Comparison of ENCODE assay signal across 8 cellular contexts in genomic region chr6:158026054-158026900, GRCh38. TPM values are rescaled to one million over a fixed set of nuclear protein-coding genes. Genes with fewer than 3 reads are reported as not detected.
A peak's percentile ranks its signal among the peaks of the same experiment; 100 is the strongest.
DNase-seq lines count a peak whose midpoint lies in the region; ATAC-seq and TF ChIP-seq lines count a peak whose summit lies in the region.

No MANE protein-coding gene starts in this region.

- H3K9ac ChIP-seq in HUES6 (ENCODE audit: low read length), result peak overlapping the region; percentile 45

- H3K27ac ChIP-seq in HUES6 (ENCODE audit: low read depth, low read length) (no peak overlapping the region), RWPE2 (ENCODE audit: poor library complexity, severe bottlenecking) (peak overlapping the region; percentile 50)

- no peak overlapping the region; the same call in 1 of the 2 replicates for H3K4me3 ChIP-seq in HUES6 (ENCODE audit: low read depth, low read length)
- no peak overlapping the region for H3K4me3 ChIP-seq in RWPE2 (ENCODE audit: severe bottlenecking)

- H3K36me3 Mint-ChIP-seq in progenitor cell of endocrine pancreas (ENCODE audit: insufficient read depth), result peaks cover 4% of the 10 kb centered on the region

- no peaks in the 10 kb centered on the region for H3K27me3 Mint-ChIP-seq in progenitor cell of endocrine pancreas

- peaks cover 13% of the 10 kb centered on the region for H3K4me1 Mint-ChIP-seq in progenitor cell of endocrine pancreas (ENCODE audit: low read depth)

- H3K4me1 ChIP-seq in HUES6 (ENCODE audit: control insufficient read depth, insufficient read depth, low read length) (peaks cover 20% of the 10 kb centered on the region; the same call in 1 of the 2 replicates), RWPE2 (ENCODE audit: insufficient read depth, poor library complexity, severe bottlenecking) (peaks cover 21% of the 10 kb centered on the region)

- H3K4me3 Mint-ChIP-seq in progenitor cell of endocrine pancreas (ENCODE audit: low read depth), result no peak overlapping the region

- H3K27me3 ChIP-seq in HUES6 (ENCODE audit: control insufficient read depth, insufficient read depth, low read length) (no peaks in the 10 kb centered on the region), RWPE2 (ENCODE audit: insufficient read depth, poor library complexity, severe bottlenecking) (no peaks in the 10 kb centered on the region)

- peak; percentile 90 for DNase-seq in DMS153 treated with DMSO at 0.1 percent for 48 hours (lab: John Stamatoyannopoulos, UW; ENCODE audit: unreplicated experiment)
- DNase-seq in RWPE2 (ENCODE audit: low spot score), result no peak
- DNase-seq in activated gamma-delta T cell (lab: John Stamatoyannopoulos, UW), result peak; percentile 56
- DNase-seq in foreskin melanocyte, result peak; percentile 42
- DNase-seq in progenitor cell of endocrine pancreas (ENCODE audit: low spot score, unreplicated experiment), result no peak
- peak; percentile 84 for DNase-seq in ureter (ENCODE audit: low spot score)

- TF ChIP-seq CTCF in RWPE2 (IDR thresholded peaks at IDR 0.05; ENCODE audit: poor library complexity, severe bottlenecking), result no peak
- no peak for TF ChIP-seq CTCF in progenitor cell of endocrine pancreas (IDR thresholded peaks at IDR 0.05; ENCODE audit: unreplicated experiment)

- no peaks in the 10 kb centered on the region for H3K36me3 ChIP-seq in HUES6 (ENCODE audit: control insufficient read depth, insufficient read depth, low read length)
- H3K36me3 ChIP-seq in RWPE2 (ENCODE audit: low read depth), result peaks cover 6% of the 10 kb centered on the region; the same call in 1 of the 2 replicates

- H3K27ac Mint-ChIP-seq in progenitor cell of endocrine pancreas, result peak overlapping the region; percentile 76

- ATAC-seq in GM21515 (IDR thresholded peaks at IDR 0.05; ENCODE audit: unreplicated experiment) (peak; percentile 74), RWPE2 (ENCODE audit: low read depth) (peak; percentile 70)

- H3K9me3 Mint-ChIP-seq in progenitor cell of endocrine pancreas (ENCODE audit: low read depth), result no peaks in the 10 kb centered on the region

- no peaks in the 10 kb centered on the region for H3K9me3 ChIP-seq in HUES6 (ENCODE audit: control insufficient read depth, insufficient read depth, low read depth, low read length)
- H3K9me3 ChIP-seq in RWPE2 (ENCODE audit: severe bottlenecking), result no peaks in the 10 kb centered on the region

RNA-seq across cellular contexts. Expression of gene SYNJ2, which starts 44.6 kb away (rescaled TPM):
- 18.9 and 22.2 TPM in 2 replicates for total RNA-seq in progenitor cell of endocrine pancreas
- 23.6 TPM for total RNA-seq in ureter

Comparison
In these comparisons a context has a peak if more than half of its experiments do, and no peak if none do; other contexts are left out.
1. DNase-seq: peak in DMS153 treated with DMSO at 0.1 percent for 48 hours (single experiment), activated gamma-delta T cell (single experiment), foreskin melanocyte (single experiment) and ureter (single experiment); none in RWPE2 (single experiment) and progenitor cell of endocrine pancreas (single experiment).